Comparison of ENCODE assay signal across 14 cellular contexts in the genomic region with DNA sequence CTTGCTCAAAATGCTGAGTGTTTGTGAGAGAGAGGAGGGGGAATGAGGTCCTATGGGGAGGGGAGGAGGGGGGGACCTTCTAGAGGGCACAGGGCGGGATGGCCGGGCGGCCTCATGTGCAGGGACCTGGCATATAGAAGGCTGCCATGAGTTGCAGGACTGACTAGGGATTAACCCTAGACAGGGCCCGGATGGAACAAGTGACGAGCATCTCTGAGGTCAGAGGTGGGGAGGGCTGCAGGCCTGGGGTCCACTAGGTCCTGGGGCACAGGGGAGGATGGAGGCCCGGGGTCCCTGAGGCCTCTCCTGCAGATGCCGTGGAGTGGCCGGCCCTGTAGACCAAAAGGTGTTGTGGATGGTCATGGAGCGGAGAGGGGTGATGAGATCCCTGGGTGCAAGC.
DNase-seq lines count a peak whose midpoint lies in the region; ATAC-seq and TF ChIP-seq lines count a peak whose summit lies in the region.
"Had no signal": no experiment of that assay in that cellular context is flagged by ENCODE, and none has a peak within 500 bp of the region (broad histone marks: within the 10 kb centered on the region; RNA-seq: fewer than 3 reads in every experiment).

No MANE protein-coding gene starts in this region.

- H3K79me2 ChIP-seq in trophoblast cell (ENCODE audit: control insufficient read depth, insufficient read depth, low read length, poor library complexity) (no peaks in the 10 kb centered on the region), PC-3 (ENCODE audit: low read length) (no peaks in the 10 kb centered on the region)

- H3K79me1 ChIP-seq in trophoblast cell (ENCODE audit: low read length): no peaks in the 10 kb centered on the region

- H4K12ac ChIP-seq in trophoblast cell (ENCODE audit: low read depth, low read length): no peak overlapping the region

- no peak overlapping the region for H3K23ac ChIP-seq in trophoblast cell (ENCODE audit: low read length)

- DNase-seq in H7 (peak; percentile 46), mesenteric fat pad (ENCODE audit: low spot score) (peak; percentile 79), trophoblast cell (no peak), coronary artery (ENCODE audit: low spot score) (no peak), GM13976 (ENCODE audit: low spot score) (no peak), PC-3 (no peak)
- DNase-seq: ACHN; BE2C; C1 segment of cervical spinal cord; CD4-positive, CD25-positive, alpha-beta regulatory T cell; CD8-positive, alpha-beta memory T cell; COR-L47; GOT3 had no signal

- H3K9ac ChIP-seq in trophoblast cell (ENCODE audit: low read length): no peak overlapping the region
- H3K9ac ChIP-seq in PC-3 (ENCODE audit: low read length): no peak overlapping the region

- H4K91ac ChIP-seq in trophoblast cell (ENCODE audit: low read depth, low read length): no peak overlapping the region

- H3K4me2 ChIP-seq in trophoblast cell (ENCODE audit: low read length) (no peak overlapping the region), PC-3 (ENCODE audit: low read length) (no peak overlapping the region)

- no TSS peak for BruUV-seq in PC-3 (replicated peaks; lab: Mats Ljungman, UMichigan)

- CTCF ChIA-PET in PC-3 (lab: Charles Lee): no interaction called here

- H2BK5ac ChIP-seq in trophoblast cell (ENCODE audit: low read depth, low read length, poor library complexity): no peak overlapping the region

- in situ Hi-C loops in GM13976 (cut with MboI; ENCODE audit: low sequenced_read_pairs, unreplicated experiment): no loop called here

- H3K4ac ChIP-seq in trophoblast cell (ENCODE audit: low read depth, low read length): no peak overlapping the region

- H2AFZ ChIP-seq in trophoblast cell (ENCODE audit: insufficient read depth, low read length, poor library complexity): no peak overlapping the region
- H2AFZ ChIP-seq in PC-3 (ENCODE audit: low read length): no peak overlapping the region

- H3K27me3 ChIP-seq in H7 (ENCODE audit: control insufficient read depth, insufficient read depth, low read length): no peaks in the 10 kb centered on the region
- no peaks in the 10 kb centered on the region for H3K27me3 ChIP-seq in trophoblast cell (ENCODE audit: insufficient read depth, low read length)
- H3K27me3 ChIP-seq in PC-3 (ENCODE audit: low read length): no peaks in the 10 kb centered on the region
- H3K27me3 ChIP-seq: BE2C had no signal

- WGBS in trophoblast cell (ENCODE audit: extremely low coverage, insufficient coverage, insufficient read length): no CpG with 5 or more reads among the region's 9 CpGs

- H3K14ac ChIP-seq in trophoblast cell (ENCODE audit: low read length): no peak overlapping the region

- H3F3A ChIP-seq in PC-3 (ENCODE audit: low read length, unreplicated experiment): no peaks in the 10 kb centered on the region

- no peak for ATAC-seq in PC-3

- H4K20me1 ChIP-seq in PC-3 (ENCODE audit: low read length): no peaks in the 10 kb centered on the region

- H2BK120ac ChIP-seq in trophoblast cell (ENCODE audit: insufficient read depth, low read length, poor library complexity): no peak overlapping the region

- no peak overlapping the region for H2BK12ac ChIP-seq in trophoblast cell (ENCODE audit: low read length)

- H3K27ac ChIP-seq in trophoblast cell (ENCODE audit: low read depth, low read length): no peak overlapping the region
- H3K27ac ChIP-seq in coronary artery: no peak overlapping the region
- H3K27ac ChIP-seq in PC-3 (ENCODE audit: low read length): no peak overlapping the region

- H3K36me3 ChIP-seq in H7 (replicated peaks; ENCODE audit: control insufficient read depth, insufficient read depth, low read length): no peaks in the 10 kb centered on the region
- H3K36me3 ChIP-seq in trophoblast cell (ENCODE audit: control insufficient read depth in 1 of 2, insufficient read depth in 2 of 2, low read length in 2 of 2): no peaks in the 10 kb centered on the region
- no peaks in the 10 kb centered on the region for H3K36me3 ChIP-seq in PC-3 (ENCODE audit: low read depth, low read length)
- H3K36me3 ChIP-seq: BE2C, HAP-1 had no signal

- no peak overlapping the region for H3K4me3 ChIP-seq in H7 (ENCODE audit: insufficient read depth, low read depth, low read length)
- H3K4me3 ChIP-seq in trophoblast cell (ENCODE audit: low read depth, low read length): peak overlapping the region; percentile 14
- H3K4me3 ChIP-seq in coronary artery: no peak overlapping the region
- no peak overlapping the region for H3K4me3 ChIP-seq in PC-3 (ENCODE audit: low read length)
- H3K4me3 ChIP-seq: HAP-1 had no signal

- no peaks in the 10 kb centered on the region for H3K4me1 ChIP-seq in trophoblast cell (ENCODE audit: control insufficient read depth in 1 of 2, insufficient read depth in 2 of 2, low read length in 2 of 2)
- H3K4me1 ChIP-seq in PC-3 (ENCODE audit: insufficient read depth, low read length): 0 out of 2 replicates have a peak, but pooled peaks cover 4% of the 10 kb centered on the region
- H3K4me1 ChIP-seq: BE2C, HAP-1 had no signal

- H4K8ac ChIP-seq in trophoblast cell (ENCODE audit: low read depth, low read length): no peak overlapping the region

- intact Hi-C loops in PC-3 (cut with micrococcal nuclease): no loop called here

- no peak overlapping the region for H2AK5ac ChIP-seq in trophoblast cell (ENCODE audit: low read length)

- H3K9me3 ChIP-seq in trophoblast cell (ENCODE audit: insufficient read depth, low read depth, low read length) (peaks cover 5% of the 10 kb centered on the region), PC-3 (ENCODE audit: low read length) (no peaks in the 10 kb centered on the region)
- H3K9me3 ChIP-seq: BE2C, HAP-1 had no signal

- H3K9me2 ChIP-seq in PC-3 (replicated peaks; ENCODE audit: low read length): no peaks in the 10 kb centered on the region

- no peak overlapping the region for H3K18ac ChIP-seq in trophoblast cell (ENCODE audit: low read length)

- POLR2A ChIA-PET in PC-3 (lab: Charles Lee; ENCODE audit: unreplicated experiment): no interaction called here

- TF ChIP-seq CTCF in coronary artery (IDR thresholded peaks at IDR 0.05) (no peak), GM13976 (IDR thresholded peaks at IDR 0.05; ENCODE audit: borderline replicate concordance, control extremely low read depth, extremely low read depth, insufficient read depth, missing control alignments) (no peak), PC-3 (conservative IDR thresholded peaks at IDR 0.05; ENCODE audit: low read depth, low read length) (no peak)

Comparison
In these comparisons a context has a peak if more than half of its experiments do, and no peak if none do; other contexts are left out.
1. DNase-seq: peak in H7 (single experiment) and mesenteric fat pad (single experiment); none in trophoblast cell (0 of 2), coronary artery (single experiment), GM13976 (single experiment) and PC-3 (single experiment).